In the genomic region with DNA sequence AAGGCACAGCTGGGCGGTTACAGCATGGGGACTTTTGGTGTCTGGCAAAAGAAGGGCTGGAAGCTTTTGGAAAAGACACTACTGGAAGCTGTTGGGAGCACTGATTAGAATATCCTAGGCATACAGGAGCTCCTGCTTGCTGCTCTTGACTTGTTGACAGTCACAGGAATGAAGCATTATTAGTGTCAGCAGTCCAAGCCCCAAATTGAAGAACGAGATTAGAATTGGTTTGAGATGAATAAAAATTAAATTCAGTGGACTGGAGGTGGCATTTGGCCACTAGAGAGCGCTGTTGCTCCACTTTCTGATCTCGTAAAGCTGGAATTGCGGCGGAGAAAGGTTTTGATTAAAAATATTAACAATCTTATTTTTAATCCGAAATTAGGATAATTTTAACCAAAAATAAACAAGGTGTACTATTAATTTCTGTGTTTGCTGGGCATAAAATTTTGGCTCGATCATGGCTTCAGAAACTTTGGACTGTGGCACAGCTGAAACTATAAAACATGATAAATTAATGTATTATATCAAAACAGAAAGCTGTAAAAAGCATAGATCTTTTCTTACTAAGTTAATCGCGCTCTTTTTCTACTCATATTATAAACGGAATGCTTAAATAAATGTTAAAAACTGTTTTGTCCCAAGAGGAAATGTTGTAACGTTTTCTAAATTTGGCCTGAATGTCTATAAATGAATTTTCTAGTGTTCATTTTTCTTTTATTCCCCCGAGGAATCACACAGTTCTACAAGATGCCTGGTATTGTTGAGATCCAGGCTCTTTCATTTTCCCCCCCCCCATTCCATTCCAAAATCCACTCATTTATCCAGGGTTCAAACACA, we compare ENCODE assay signal across 9 cellular contexts. TPM values are rescaled to one million over a fixed set of nuclear protein-coding genes. Genes with fewer than 3 reads are reported as not detected.
DNase-seq lines count a peak whose midpoint lies in the region; ATAC-seq, FAIRE-seq and TF ChIP-seq lines count a peak whose summit lies in the region.
"Had no signal": no experiment of that assay in that cellular context is flagged by ENCODE, and none has a peak within 500 bp of the region (broad histone marks: within the 10 kb centered on the region; RNA-seq: fewer than 3 reads in every experiment).

No MANE protein-coding gene starts in this region.

- H3F3A ChIP-seq in OCI-LY1 (ENCODE audit: insufficient read depth, low read length): no peaks in the 10 kb centered on the region

- intact Hi-C loops in A673 (cut with micrococcal nuclease; ENCODE audit: unreplicated experiment): loop anchor here (2.0 to 10.0 kb wide), 5 partner anchors 425 to 1628 kb away; no protein-coding TSS in a partner anchor
- intact Hi-C loops in pancreas (cut with DNase I): loop anchor here in 2 of 3 donors (5.0 to 10.0 kb wide), 4 partner anchors 510 to 1018 kb away; no protein-coding TSS in a partner anchor
- intact Hi-C loops in aorta (cut with DNase I): loop anchor here (1.0 to 5.0 kb wide), 5 partner anchors 512 to 1020 kb away; no protein-coding TSS in a partner anchor

- no peaks in the 10 kb centered on the region for H3K9me3 ChIP-seq in A673 (ENCODE audit: low read depth, low read length, poor library complexity, severe bottlenecking)
- no peaks in the 10 kb centered on the region for H3K9me3 ChIP-seq in OCI-LY1 (ENCODE audit: low read length)
- H3K9me3 ChIP-seq in pancreas: no peaks in the 10 kb centered on the region
- H3K9me3 ChIP-seq in aorta (ENCODE audit: control insufficient read depth, low read length): no peaks in the 10 kb centered on the region

- peak; percentile 68 for FAIRE-seq in pancreas (lab: Jason Lieb, UNC)

- peaks cover 38% of the 10 kb centered on the region for H3K4me1 ChIP-seq in A673 (ENCODE audit: insufficient read depth, low read length, poor library complexity, severe bottlenecking)
- H3K4me1 ChIP-seq in OCI-LY1 (ENCODE audit: insufficient read depth, low read length, severe bottlenecking): no peaks in the 10 kb centered on the region
- peaks cover 0 to 10% (median 2%) of the 10 kb centered on the region in 3 donors for H3K4me1 ChIP-seq in pancreas
- no peaks in the 10 kb centered on the region for H3K4me1 ChIP-seq in aorta (ENCODE audit: control insufficient read depth in 1 of 2, insufficient read depth in 2 of 2, low read length in 2 of 2)

- H4K20me1 ChIP-seq in OCI-LY1 (ENCODE audit: insufficient read depth, low read length): no peaks in the 10 kb centered on the region

- no TSS peak for BruUV-seq in A673 (replicated peaks; lab: Mats Ljungman, UMichigan)

- H3K9me3 Mint-ChIP-seq in activated T-cell treated with anti-CD3 and anti-CD28 coated beads, Interleukin-2, amount 50 U/mL, for 24 hours: no peaks in the 10 kb centered on the region

- no peaks in the 10 kb centered on the region for H3K79me2 ChIP-seq in OCI-LY1 (ENCODE audit: insufficient read depth, low read length)

- no peak overlapping the region for H3K9ac ChIP-seq in OCI-LY1 (ENCODE audit: low read length)

- ATAC-seq in pancreas (peak in 3 of 4 donors; percentile 50 to 63 (median 60)), aorta (ENCODE audit: low FRiP score) (no peak), GM18519 (IDR thresholded peaks at IDR 0.05; ENCODE audit: low FRiP score, unreplicated experiment) (no peak)

- CTCF ChIA-PET in A673 (lab: Charles Lee): interaction anchor here (0.6 to 2.5 kb wide), 15 partner anchors 9 to 1037 kb away, joined by 3 to 24 read pairs (median 4); no protein-coding TSS in a partner anchor

- no peaks in the 10 kb centered on the region for H3K36me3 Mint-ChIP-seq in activated T-cell treated with anti-CD3 and anti-CD28 coated beads, Interleukin-2, amount 50 U/mL, for 24 hours (ENCODE audit: low read depth)

- peak; percentile 87 for DNase-seq in A673 (ENCODE audit: low spot score)
- peak; percentile 71 for DNase-seq in GM20000 (ENCODE audit: low spot score)
- DNase-seq in activated T-cell treated with anti-CD3 and anti-CD28 coated beads, Interleukin-2, amount 50 U/mL, for 24 hours: peak; percentile 70
- DNase-seq in fibroblast of mammary gland (ENCODE audit: low read depth): peak; percentile 76
- DNase-seq in pancreas: peak in 5 of 6 donors; percentile 30 to 82 (median 66)
- peak; percentile 73 to 85 for DNase-seq in aorta

- peaks cover 34% of the 10 kb centered on the region for H3K4me1 Mint-ChIP-seq in activated T-cell treated with anti-CD3 and anti-CD28 coated beads, Interleukin-2, amount 50 U/mL, for 24 hours (ENCODE audit: low read depth)

- H3K27ac ChIP-seq in A673 (ENCODE audit: low read depth, low read length, poor library complexity, severe bottlenecking) (peak overlapping the region; percentile 98), OCI-LY1 (ENCODE audit: low read depth, low read length, poor library complexity, severe bottlenecking) (no peak overlapping the region), pancreas (no peak overlapping the region), aorta (ENCODE audit: low read depth in 1 of 2, low read length in 2 of 2) (no peak overlapping the region)

- TF ChIP-seq CTCF in A673 (conservative IDR thresholded peaks at IDR 0.05; ENCODE audit: low read depth, low read length): peak; percentile 93
- TF ChIP-seq CTCF in GM20000 (IDR thresholded peaks at IDR 0.05; ENCODE audit: extremely low read depth, missing control alignments): peak; percentile 70
- TF ChIP-seq CTCF in OCI-LY1 (IDR thresholded peaks at IDR 0.05; ENCODE audit: low read length): peak; percentile 82
- peak; percentile 81 for TF ChIP-seq CTCF in fibroblast of mammary gland (conservative IDR thresholded peaks at IDR 0.05; ENCODE audit: control insufficient read depth, insufficient read depth, low read depth, low read length)
- peak; percentile 63 to 86 (median 76) for TF ChIP-seq CTCF in pancreas (IDR thresholded peaks at IDR 0.05)

- H3K4me3 ChIP-seq in A673 (ENCODE audit: low read depth, low read length, poor library complexity, severe bottlenecking) (peak overlapping the region; percentile 62), OCI-LY1 (ENCODE audit: low read depth, low read length, poor library complexity, severe bottlenecking) (no peak overlapping the region), fibroblast of mammary gland (ENCODE audit: control insufficient read depth, low read depth, low read length) (peak overlapping the region; percentile 21), pancreas (no peak overlapping the region), aorta (ENCODE audit: low read length in 2 of 2) (no peak overlapping the region)

- POLR2A ChIA-PET in A673 (lab: Charles Lee; ENCODE audit: low non-redundant PET): interaction anchor here (0.5 to 0.7 kb wide), 2 partner anchors 17 to 634 kb away, joined by 3 to 4 read pairs; no protein-coding TSS in a partner anchor

- no peak overlapping the region for H3K4me3 Mint-ChIP-seq in activated T-cell treated with anti-CD3 and anti-CD28 coated beads, Interleukin-2, amount 50 U/mL, for 24 hours

- no peaks in the 10 kb centered on the region for H3K9me2 ChIP-seq in OCI-LY1 (ENCODE audit: low read depth, low read length)

- 2 to 4% methylated on average over 13 of the region's 13 CpGs for WGBS in pancreas, 2 donors
- 6 to 7% methylated on average over 13 of the region's 13 CpGs for WGBS in aorta, 2 donors

- peaks cover 23% of the 10 kb centered on the region for H3K36me3 ChIP-seq in A673 (ENCODE audit: insufficient read depth, low read length, poor library complexity, severe bottlenecking)
- H3K36me3 ChIP-seq in OCI-LY1 (ENCODE audit: insufficient read depth, low read length): no peaks in the 10 kb centered on the region
- no peaks in the 10 kb centered on the region for H3K36me3 ChIP-seq in pancreas
- H3K36me3 ChIP-seq in aorta (ENCODE audit: control insufficient read depth in 1 of 2, insufficient read depth in 2 of 2, low read length in 1 of 2): no peaks in the 10 kb centered on the region

- H2AFZ ChIP-seq in OCI-LY1 (ENCODE audit: low read length): no peak overlapping the region

- H3K27ac Mint-ChIP-seq in activated T-cell treated with anti-CD3 and anti-CD28 coated beads, Interleukin-2, amount 50 U/mL, for 24 hours: no peak overlapping the region

- H3K4me2 ChIP-seq in OCI-LY1 (ENCODE audit: low read length): no peak overlapping the region

- peaks cover 83% of the 10 kb centered on the region for H3K27me3 Mint-ChIP-seq in activated T-cell treated with anti-CD3 and anti-CD28 coated beads, Interleukin-2, amount 50 U/mL, for 24 hours

- H3K27me3 ChIP-seq in A673 (replicated peaks; ENCODE audit: insufficient read depth, low read depth, low read length, poor library complexity) (no peaks in the 10 kb centered on the region), OCI-LY1 (ENCODE audit: insufficient read depth, low read length) (no peaks in the 10 kb centered on the region; the same call in none of the 2 replicates), pancreas (peaks cover 6 to 82% (median 37%) of the 10 kb centered on the region in 4 donors), aorta (ENCODE audit: control insufficient read depth in 1 of 2, insufficient read depth in 2 of 2, low read length in 1 of 2) (no peaks in the 10 kb centered on the region)

RNA-seq across cellular contexts. Expression of gene HOXD8, which starts 2.4 kb away (rescaled TPM):
- total RNA-seq in A673 (2021) (56.8 and 61.9 TPM in 2 replicates), pancreas (under 1 TPM; 0.19 to 0.87 (median 0.61) TPM), aorta (10 to 100 TPM; 11.5 to 14.4 TPM)
- polyA plus RNA-seq in pancreas (1 to 10 TPM in 1 of 2 donors, under 1 TPM in 1; 0.61 to 1.5 TPM), aorta (1 to 10 TPM; 2.5 to 7.3 TPM)

RNA-seq across cellular contexts. Expression of gene HOXD9, which starts 4.6 kb away (rescaled TPM):
- total RNA-seq in A673 (2021): 63.0 and 64.9 TPM in 2 replicates
- total RNA-seq in pancreas: under 1 TPM in 4 of 6 donors, not detected in 2; 0.12 to 0.47 (median 0.20) TPM
- 1 to 10 TPM in 1 of 2 donors, under 1 TPM in 1; 0.49 to 1.1 TPM for polyA plus RNA-seq in pancreas
- 1 to 10 TPM; 1.8 to 2.3 TPM for total RNA-seq in aorta
- under 1 TPM in 1 of 2 donors, not detected in 1; 0.08 TPM for polyA plus RNA-seq in aorta

RNA-seq across cellular contexts. Expression of gene HOXD10, which starts 10.6 kb away (rescaled TPM):
- total RNA-seq in A673 (2021) (88.6 and 98.3 TPM in 2 replicates), pancreas (not detected), aorta (1 to 10 TPM in 1 of 2 donors, not detected in 1; 1.4 TPM)
- polyA plus RNA-seq in pancreas (not detected), aorta (not detected)

RNA-seq across cellular contexts. Expression of gene HOXD11, which starts 20.1 kb away (rescaled TPM):
- total RNA-seq in A673 (2021): 107 and 123 TPM in 2 replicates
- not detected for total RNA-seq in pancreas
- polyA plus RNA-seq in pancreas: not detected
- under 1 TPM in 1 of 2 donors, not detected in 1; 0.29 TPM for total RNA-seq in aorta
- polyA plus RNA-seq in aorta: not detected
- total RNA-seq: skeletal muscle tissue had no signal

RNA-seq across cellular contexts. Expression of gene HOXD4, which starts 24.2 kb away (rescaled TPM):
- total RNA-seq in A673 (2021): 30.8 and 34.3 TPM in 2 replicates
- under 1 TPM in 4 of 6 donors, not detected in 2; 0.13 to 0.31 (median 0.27) TPM for total RNA-seq in pancreas
- 1 to 10 TPM; 1.0 to 1.8 TPM for polyA plus RNA-seq in pancreas
- total RNA-seq in aorta: 1 to 10 TPM; 7.7 to 9.8 TPM
- 1 to 10 TPM in 1 of 2 donors, not detected in 1; 7.7 TPM for polyA plus RNA-seq in aorta

Comparison
In these comparisons a context has a peak if more than half of its experiments do, and no peak if none do; other contexts are left out.
1. H3K4me3 ChIP-seq: peak in A673 (single experiment) and fibroblast of mammary gland (single experiment); none in OCI-LY1 (single experiment), pancreas (0 of 4) and aorta (0 of 2).
2. ATAC-seq: peak in pancreas (3 of 4); none in aorta (single experiment) and GM18519 (single experiment).
3. RNA of gene HOXD8, which starts 2.4 kb away (total RNA-seq): 56.8 to 61.9 TPM in A673 and 11.5 to 14.4 TPM in aorta; 0.19 to 0.87 TPM in pancreas; every median in the first group is over 4 times any median in the second.
4. RNA of gene HOXD9, which starts 4.6 kb away (total RNA-seq): 63.0 to 64.9 TPM in A673; 1.8 to 2.3 TPM in aorta and 0.12 to 0.47 TPM in pancreas; every median in the first group is over 10 times any median in the second.
5. RNA of gene HOXD10, which starts 10.6 kb away (total RNA-seq): 88.6 to 98.3 TPM in A673; 1.4 TPM in aorta and not detected in pancreas; every median in the first group is over 10 times any median in the second.
6. Peak in every context shown above with its lines, with median percentiles within 50 percentile points of each other: DNase-seq and CTCF ChIP-seq.